ENCODE assay signal across 8 cellular contexts in genomic region chr6:156777577-156777865, GRCh38. TPM values are rescaled to one million over a fixed set of nuclear protein-coding genes. Genes with fewer than 3 reads are reported as not detected.
A peak's percentile ranks its signal among the peaks of the same experiment; 100 is the strongest.
DNase-seq lines count a peak whose midpoint lies in the region; ATAC-seq and TF ChIP-seq lines count a peak whose summit lies in the region.

No MANE protein-coding gene starts in this region.

- TF ChIP-seq POLR2A in gastroesophageal sphincter (IDR thresholded peaks at IDR 0.05): no peak

- peak overlapping the region; percentile 72 for H3K4me3 Mint-ChIP-seq in stimulated activated effector memory CD8-positive, alpha-beta T cell treated with anti-CD3 and anti-CD28 coated beads, Interleukin-12 subunit alpha, Interleukin-12 subunit beta, amount 100 ng/mL, for 72 hours

- H3K27ac Mint-ChIP-seq in stimulated activated effector memory CD8-positive, alpha-beta T cell treated with anti-CD3 and anti-CD28 coated beads, Interleukin-12 subunit alpha, Interleukin-12 subunit beta, amount 100 ng/mL, for 72 hours: peak overlapping the region; percentile 97

- TF ChIP-seq EP300 in gastroesophageal sphincter (IDR thresholded peaks at IDR 0.05): no peak

- H3K4me1 ChIP-seq in SJCRH30: peaks cover 28% of the 10 kb centered on the region
- H3K4me1 ChIP-seq in gastroesophageal sphincter: peaks cover 0 to 45% (median 6%) of the 10 kb centered on the region in 3 donors

- H3K27ac ChIP-seq in SJCRH30 (peak overlapping the region; percentile 91), gastroesophageal sphincter (peak overlapping the region; percentile 89 to 99 (median 97))

- H3K27me3 ChIP-seq in SJCRH30 (no peaks in the 10 kb centered on the region), gastroesophageal sphincter (no peaks in the 10 kb centered on the region)

- H3K36me3 Mint-ChIP-seq in stimulated activated effector memory CD8-positive, alpha-beta T cell treated with anti-CD3 and anti-CD28 coated beads, Interleukin-12 subunit alpha, Interleukin-12 subunit beta, amount 100 ng/mL, for 72 hours: peaks cover 47% of the 10 kb centered on the region

- no peaks in the 10 kb centered on the region for H3K9me3 Mint-ChIP-seq in stimulated activated effector memory CD8-positive, alpha-beta T cell treated with anti-CD3 and anti-CD28 coated beads, Interleukin-12 subunit alpha, Interleukin-12 subunit beta, amount 100 ng/mL, for 72 hours

- DNase-seq in SJCRH30: no peak
- DNase-seq in stimulated activated effector memory CD8-positive, alpha-beta T cell treated with anti-CD3 and anti-CD28 coated beads, Interleukin-12 subunit alpha, Interleukin-12 subunit beta, amount 100 ng/mL, for 72 hours (ENCODE audit: low spot score in 2 of 2): no peak
- no peak for DNase-seq in stimulated activated naive CD4-positive, alpha-beta T cell treated with Interleukin-2 at 50 U/mL for 16 hours (lab: John Stamatoyannopoulos, UW)
- no peak for DNase-seq in epidermal melanocyte (ENCODE audit: insufficient read length, low spot score)

- no peaks in the 10 kb centered on the region for H3K36me3 ChIP-seq in SJCRH30
- H3K36me3 ChIP-seq in gastroesophageal sphincter: no peaks in the 10 kb centered on the region

- H3K4me3 ChIP-seq in SJCRH30 (peak overlapping the region; percentile 86), gastroesophageal sphincter (peak overlapping the region; percentile 78 to 81)

- no CpG with 5 or more reads among the region's 57 CpGs for WGBS in gastroesophageal sphincter (ENCODE audit: low coverage in 1 of 2), 2 donors

- TF ChIP-seq CTCF in gastroesophageal sphincter (IDR thresholded peaks at IDR 0.05): no peak

- ATAC-seq in GM21447 (IDR thresholded peaks at IDR 0.05; ENCODE audit: unreplicated experiment): peak; percentile 1
- ATAC-seq in gastroesophageal sphincter: peak; percentile 24
- ATAC-seq in stimulated activated effector memory CD8-positive, alpha-beta T cell treated with anti-CD3 and anti-CD28 coated beads, Interleukin-12 subunit alpha, Interleukin-12 subunit beta, amount 100 ng/mL, for 72 hours: no peak
- ATAC-seq in HG03469 (IDR thresholded peaks at IDR 0.05; ENCODE audit: unreplicated experiment): no peak
- ATAC-seq in GM21423 (IDR thresholded peaks at IDR 0.05; ENCODE audit: unreplicated experiment): no peak

- H3K4me1 Mint-ChIP-seq in stimulated activated effector memory CD8-positive, alpha-beta T cell treated with anti-CD3 and anti-CD28 coated beads, Interleukin-12 subunit alpha, Interleukin-12 subunit beta, amount 100 ng/mL, for 72 hours: peaks cover 36% of the 10 kb centered on the region

- H3K9me3 ChIP-seq in SJCRH30 (replicated peaks) (no peaks in the 10 kb centered on the region), gastroesophageal sphincter (no peaks in the 10 kb centered on the region)

RNA-seq across cellular contexts. Expression of gene ARID1B, which starts 0.3 kb away (rescaled TPM):
- total RNA-seq in SJCRH30 (2014; rRNA removed; shearing (Covaris generic)): 24.7 and 28.5 TPM in 2 replicates
- 100 to 1,000 TPM in 1 of 4 donors, 10 to 100 TPM in 3; 40.0 to 106 (median 79.7) TPM for total RNA-seq in gastroesophageal sphincter

Comparison
In these comparisons a context has a peak if more than half of its experiments do, and no peak if none do; other contexts are left out.
1. ATAC-seq: peak in GM21447 (single experiment) and gastroesophageal sphincter (single experiment); none in stimulated activated effector memory CD8-positive, alpha-beta T cell treated with anti-CD3 and anti-CD28 coated beads, Interleukin-12 subunit alpha, Interleukin-12 subunit beta, amount 100 ng/mL, for 72 hours (single experiment), HG03469 (single experiment) and GM21423 (single experiment).